Comparison of ENCODE assay signal across 11 cellular contexts in the genomic region with DNA sequence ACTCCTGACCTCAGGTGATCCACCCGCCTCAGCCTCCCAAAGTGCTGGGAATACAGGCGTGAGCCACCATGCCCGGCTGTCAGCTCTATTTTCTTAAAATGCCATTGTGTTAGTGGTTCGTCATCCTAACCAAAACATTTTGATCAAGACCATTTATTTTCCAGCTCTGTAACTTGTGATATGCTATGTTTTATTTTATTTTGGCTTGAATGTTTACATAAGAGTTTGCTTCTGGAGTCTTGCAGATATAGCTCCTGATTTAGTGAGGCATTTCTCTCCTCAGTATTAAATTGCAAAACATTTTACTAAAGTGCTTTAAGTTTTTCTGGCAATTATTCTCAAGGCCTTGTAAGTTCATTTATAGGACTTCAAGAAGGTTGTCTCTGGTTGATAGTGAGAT. TPM values are rescaled to one million over a fixed set of nuclear protein-coding genes. Genes with fewer than 3 reads are reported as not detected.
DNase-seq lines count a peak whose midpoint lies in the region; ATAC-seq and TF ChIP-seq lines count a peak whose summit lies in the region.
"Had no signal": no experiment of that assay in that cellular context is flagged by ENCODE, and none has a peak within 500 bp of the region (broad histone marks: within the 10 kb centered on the region; RNA-seq: fewer than 3 reads in every experiment).

No MANE protein-coding gene starts in this region.

- POLR2A ChIA-PET in naive thymus-derived CD4-positive, alpha-beta T cell (lab: Charles Lee): interaction anchor here (0.5 to 1.4 kb wide), 4 partner anchors 130 to 291 kb away, joined by 3 to 6 read pairs (median 4); partner anchors contain the start of gene RBX1

- H3K27me3 Mint-ChIP-seq in CD14-positive monocyte (ENCODE audit: low read depth in 3 of 3): peaks cover 0 to 3% (median 0%) of the 10 kb centered on the region in 3 donors
- no peaks in the 10 kb centered on the region for H3K27me3 Mint-ChIP-seq in naive thymus-derived CD4-positive, alpha-beta T cell

- no peak for ATAC-seq in naive thymus-derived CD4-positive, alpha-beta T cell
- ATAC-seq in HG02610 (IDR thresholded peaks at IDR 0.05; ENCODE audit: unreplicated experiment): no peak
- ATAC-seq in HG03457 (IDR thresholded peaks at IDR 0.05; ENCODE audit: unreplicated experiment): no peak

- peaks cover 53% of the 10 kb centered on the region for H3K4me1 Mint-ChIP-seq in CD14-positive monocyte
- peaks cover 55 to 83% (median 68%) of the 10 kb centered on the region in 7 donors for H3K4me1 Mint-ChIP-seq in naive thymus-derived CD4-positive, alpha-beta T cell

- CTCF ChIA-PET in naive thymus-derived CD4-positive, alpha-beta T cell (lab: Charles Lee): interaction anchor here (0.5 to 0.9 kb wide), 2 partner anchors 9 to 205 kb away, joined by 3 to 4 read pairs; no protein-coding TSS in a partner anchor

- TF ChIP-seq CTCF in CD14-positive monocyte (IDR thresholded peaks at IDR 0.05) (no peak), DOHH2 (IDR thresholded peaks at IDR 0.05; ENCODE audit: low read depth, low read length, poor library complexity, severe bottlenecking) (no peak), esophagus squamous epithelium (IDR thresholded peaks at IDR 0.05) (no peak)

- H3K9me3 ChIP-seq in DOHH2 (ENCODE audit: control insufficient read depth, insufficient read depth, low read length) (no peaks in the 10 kb centered on the region), adipocyte (ENCODE audit: control insufficient read depth, low read length) (no peaks in the 10 kb centered on the region), esophagus squamous epithelium (no peaks in the 10 kb centered on the region)
- no peaks in the 10 kb centered on the region for H3K9me3 ChIP-seq in naive thymus-derived CD4-positive, alpha-beta T cell (ENCODE audit: control insufficient read depth in 2 of 3, low read length in 3 of 3)

- intact Hi-C loops in CD14-positive monocyte (cut with micrococcal nuclease): no loop called here
- intact Hi-C loops in naive thymus-derived CD4-positive, alpha-beta T cell (cut with micrococcal nuclease): loop anchor here (10.0 kb wide), 2 partner anchors 848 to 978 kb away; partner anchors contain the start of genes CENPM (in 1 of the 2), NAGA (in 1 of the 2), PHETA2 (in 1 of the 2) and SMDT1 (in 1 of the 2)
- intact Hi-C loops in esophagus squamous epithelium (cut with DNase I): no loop called here

- no peak overlapping the region for H3K27ac ChIP-seq in DOHH2 (ENCODE audit: low read depth, low read length)
- H3K27ac ChIP-seq in naive thymus-derived CD4-positive, alpha-beta T cell (ENCODE audit: low read depth, low read length): no peak overlapping the region
- H3K27ac ChIP-seq in esophagus squamous epithelium: no peak overlapping the region

- H3K4me2 ChIP-seq in DOHH2 (ENCODE audit: low read length): peak overlapping the region; percentile 69

- peak overlapping the region; percentile 9 for H3K9ac ChIP-seq in adipocyte (ENCODE audit: low read length)

- H3K4me1 ChIP-seq in DOHH2 (ENCODE audit: control insufficient read depth, low read length) (peaks cover 37% of the 10 kb centered on the region), adipocyte (ENCODE audit: control insufficient read depth, insufficient read depth, low read length) (peaks cover 34% of the 10 kb centered on the region), esophagus squamous epithelium (peaks cover 4 to 87% (median 25%) of the 10 kb centered on the region in 3 donors)
- peaks cover 11 to 21% of the 10 kb centered on the region in 2 donors for H3K4me1 ChIP-seq in naive thymus-derived CD4-positive, alpha-beta T cell (ENCODE audit: control insufficient read depth in 2 of 2, insufficient read depth in 2 of 2, low read length in 2 of 2)

- H3K4me3 ChIP-seq in DOHH2 (ENCODE audit: low read length): no peak overlapping the region
- no peak overlapping the region for H3K4me3 ChIP-seq in adipocyte (ENCODE audit: low read length)
- H3K4me3 ChIP-seq in naive thymus-derived CD4-positive, alpha-beta T cell (ENCODE audit: low read length): no peak overlapping the region
- H3K4me3 ChIP-seq in esophagus squamous epithelium: peak overlapping the region in 1 of 4 donors; percentile 13

- 75 to 76% methylated on average over 4 of the region's 4 CpGs for WGBS in esophagus squamous epithelium, 2 donors

- H3K4me3 Mint-ChIP-seq in CD14-positive monocyte: peak overlapping the region; percentile 27 to 35
- peak overlapping the region; percentile 48 to 100 (median 92) for H3K4me3 Mint-ChIP-seq in naive thymus-derived CD4-positive, alpha-beta T cell

- H3K36me3 ChIP-seq in DOHH2 (ENCODE audit: control insufficient read depth, low read length) (peaks cover 70% of the 10 kb centered on the region), adipocyte (ENCODE audit: control insufficient read depth, insufficient read depth, low read length, severe bottlenecking) (no peaks in the 10 kb centered on the region), esophagus squamous epithelium (peaks cover 0 to 7% (median 0%) of the 10 kb centered on the region in 3 donors)
- peaks cover 0 to 13% (median 0%) of the 10 kb centered on the region in 3 experiments for H3K36me3 ChIP-seq in naive thymus-derived CD4-positive, alpha-beta T cell (ENCODE audit: control insufficient read depth in 2 of 3, insufficient read depth in 3 of 3, low read length in 3 of 3)

- H3K27me3 ChIP-seq in DOHH2 (ENCODE audit: control insufficient read depth, low read length): no peaks in the 10 kb centered on the region
- no peaks in the 10 kb centered on the region for H3K27me3 ChIP-seq in adipocyte (replicated peaks; ENCODE audit: control insufficient read depth, insufficient read depth, low read length)
- H3K27me3 ChIP-seq in naive thymus-derived CD4-positive, alpha-beta T cell (ENCODE audit: control insufficient read depth in 2 of 2, insufficient read depth in 2 of 2, low read length in 2 of 2): no peaks in the 10 kb centered on the region
- H3K27me3 ChIP-seq in esophagus squamous epithelium: no peaks in the 10 kb centered on the region

- no peaks in the 10 kb centered on the region for H3K9me2 ChIP-seq in DOHH2 (replicated peaks; ENCODE audit: control insufficient read depth, low read length)

- no peaks in the 10 kb centered on the region for H3K9me3 Mint-ChIP-seq in CD14-positive monocyte
- no peaks in the 10 kb centered on the region for H3K9me3 Mint-ChIP-seq in naive thymus-derived CD4-positive, alpha-beta T cell

- H3F3A ChIP-seq in DOHH2 (ENCODE audit: control insufficient read depth, insufficient read depth): no peaks in the 10 kb centered on the region

- H3K27ac Mint-ChIP-seq in CD14-positive monocyte: peak overlapping the region in 3 of 7 donors; percentile 32 to 53 (median 43)
- H3K27ac Mint-ChIP-seq in naive thymus-derived CD4-positive, alpha-beta T cell: peak overlapping the region in 5 of 9 donors; percentile 26 to 81 (median 69)

- H4K20me1 ChIP-seq in DOHH2 (ENCODE audit: control insufficient read depth, insufficient read depth, low read depth, low read length): peaks cover 53% of the 10 kb centered on the region

- TF ChIP-seq POLR2A in esophagus squamous epithelium (IDR thresholded peaks at IDR 0.05): no peak

- H3K79me2 ChIP-seq in DOHH2 (ENCODE audit: control insufficient read depth, low read length): peaks cover 98% of the 10 kb centered on the region

- peaks cover 14 to 45% of the 10 kb centered on the region in 2 donors for H3K36me3 Mint-ChIP-seq in CD14-positive monocyte
- peaks cover 4 to 26% (median 9%) of the 10 kb centered on the region in 5 donors for H3K36me3 Mint-ChIP-seq in naive thymus-derived CD4-positive, alpha-beta T cell

- no peak for DNase-seq in CD14-positive monocyte (ENCODE audit: low spot score)
- peak; percentile 34 for DNase-seq in adipocyte (ENCODE audit: low read depth)
- DNase-seq in naive thymus-derived CD4-positive, alpha-beta T cell: no peak
- DNase-seq in DMS 273 treated with DMSO at 0.1 percent for 48 hours (lab: John Stamatoyannopoulos, UW): no peak
- DNase-seq in esophagus squamous epithelium (lab: John Stamatoyannopoulos, UW): no peak
- DNase-seq: activated effector memory CD4-positive, alpha-beta T cell treated with Interleukin-2 at 50 U/mL for 16 hours; cerebellar nuclear complex; NCI-H526 had no signal

RNA-seq across cellular contexts. Expression of gene EP300, which starts 4.4 kb away (rescaled TPM):
- 10 to 100 TPM in 1 of 2 donors, 1 to 10 TPM in 1; 5.7 to 16.8 TPM for polyA plus RNA-seq in CD14-positive monocyte
- 100 to 1,000 TPM in 4 of 5 experiments, 10 to 100 TPM in 1; 89.3 to 155 (median 117) TPM for total RNA-seq in naive thymus-derived CD4-positive, alpha-beta T cell
- polyA plus RNA-seq in naive thymus-derived CD4-positive, alpha-beta T cell: 10 to 100 TPM; 13.3 to 19.5 TPM
- 10 to 100 TPM; 28.0 to 76.5 (median 56.7) TPM for total RNA-seq in esophagus squamous epithelium

Comparison
In these comparisons a context has a peak if more than half of its experiments do, and no peak if none do; other contexts are left out.
1. intact Hi-C loops: an anchor here in naive thymus-derived CD4-positive, alpha-beta T cell (10.0 kb wide); none called in CD14-positive monocyte and esophagus squamous epithelium.